ENCODE assay signal across 8 cellular contexts in genomic region chr14:102917469-102918211, GRCh38. TPM values are rescaled to one million over a fixed set of nuclear protein-coding genes. Genes with fewer than 3 reads are reported as not detected.
DNase-seq lines count a peak whose midpoint lies in the region; ATAC-seq and TF ChIP-seq lines count a peak whose summit lies in the region.

No MANE protein-coding gene starts in this region.

- DNase-seq in D341Med (ENCODE audit: low spot score) (peak; percentile 88), HuH-7.5 (ENCODE audit: low spot score) (peak; percentile 86), WERI-Rb-1 (peak; percentile 77), mammary epithelial cell (no peak), right lobe of liver (peak in 2 of 3 donors; percentile 57 to 64), NCI-H128 (lab: John Stamatoyannopoulos, UW; ENCODE audit: unreplicated experiment) (no peak)
- DNase-seq in stimulated activated CD8-positive, alpha-beta memory T cell treated with anti-CD3 and anti-CD28 coated beads, Interleukin-4, amount 100 ng/mL, for 24 hours (ENCODE audit: low read depth), result peak; percentile 41

- intact Hi-C loops in mammary epithelial cell (cut with micrococcal nuclease) (loop anchor here (1.0 kb wide), 4 partner anchors 142 to 479 kb away; no protein-coding TSS in a partner anchor), right lobe of liver (cut with DNase I) (loop anchor here (5.0 to 10.0 kb wide), 2 partner anchors 143 to 145 kb away; partner anchors contain the start of gene TRAF3 (in 1 of the 2))

- H3K4me1 ChIP-seq in mammary epithelial cell (ENCODE audit: insufficient read depth, low read length) (peaks cover 2% of the 10 kb centered on the region), right lobe of liver (peaks cover 0 to 5% (median under 1%) of the 10 kb centered on the region in 4 donors)

- H3K4me2 ChIP-seq in mammary epithelial cell (ENCODE audit: insufficient read depth, low read depth, low read length), result no peak overlapping the region

- no peak overlapping the region for H3K27ac ChIP-seq in WERI-Rb-1
- H3K27ac ChIP-seq in mammary epithelial cell (ENCODE audit: insufficient read depth, low read depth, low read length), result no peak overlapping the region
- no peak overlapping the region for H3K27ac ChIP-seq in right lobe of liver

- CTCF ChIA-PET in mammary epithelial cell (lab: Charles Lee; ENCODE audit: low non-redundant PET), result interaction anchor here (0.6 kb wide), 1 partner anchor 144 kb away, joined by 3 read pairs; no protein-coding TSS in a partner anchor

- H3K36me3 ChIP-seq in WERI-Rb-1 (no peaks in the 10 kb centered on the region), mammary epithelial cell (ENCODE audit: insufficient read depth, low read length) (no peaks in the 10 kb centered on the region), right lobe of liver (no peaks in the 10 kb centered on the region)

- no peak overlapping the region for H3K9ac ChIP-seq in mammary epithelial cell (ENCODE audit: insufficient read depth, low read length)

- dilution Hi-C loops in mammary epithelial cell (cut with HindIII; ENCODE audit: low sequenced_read_pairs), result no loop called here

- in situ Hi-C loops in mammary epithelial cell (cut with MboI; ENCODE audit: low sequenced_read_pairs in 2 of 2), result no loop called here

- TF ChIP-seq POLR2A in right lobe of liver (IDR thresholded peaks at IDR 0.05), result no peak

- no peak overlapping the region for H2AFZ ChIP-seq in mammary epithelial cell (ENCODE audit: low read depth, low read length)

- WGBS in mammary epithelial cell (ENCODE audit: low coverage, missing lambda C conversion rate), result 43% methylated on average over 12 of the region's 12 CpGs
- WGBS in right lobe of liver (ENCODE audit: insufficient coverage, low coverage, low lambda C conversion rate, missing lambda C conversion rate), result no CpG with 5 or more reads among the region's 12 CpGs

- H3K79me2 ChIP-seq in mammary epithelial cell (ENCODE audit: insufficient read depth, low read length), result no peaks in the 10 kb centered on the region

- H3K9me3 ChIP-seq in WERI-Rb-1 (ENCODE audit: severe bottlenecking) (no peaks in the 10 kb centered on the region), mammary epithelial cell (replicated peaks; ENCODE audit: insufficient read depth, low read length) (no peaks in the 10 kb centered on the region), right lobe of liver (no peaks in the 10 kb centered on the region)

- ATAC-seq in right lobe of liver (peak; percentile 31 to 53 (median 40)), HG03175 (IDR thresholded peaks at IDR 0.05; ENCODE audit: unreplicated experiment) (no peak)

- peak; percentile 87 for TF ChIP-seq CTCF in WERI-Rb-1 (IDR thresholded peaks at IDR 0.05; ENCODE audit: low read depth, low read length)
- peak; percentile 54 to 62 for TF ChIP-seq CTCF in mammary epithelial cell (conservative IDR thresholded peaks at IDR 0.05 in 1 of 2, IDR thresholded peaks at IDR 0.05 in 1 of 2; ENCODE audit: extremely low read depth in 1 of 2, insufficient read depth in 1 of 2, low read depth in 1 of 2, low read length in 2 of 2)
- peak; percentile 58 to 67 (median 63) for TF ChIP-seq CTCF in right lobe of liver (IDR thresholded peaks at IDR 0.05)

- H3K27me3 ChIP-seq in WERI-Rb-1 (ENCODE audit: insufficient read depth, low read depth, severe bottlenecking) (no peaks in the 10 kb centered on the region), mammary epithelial cell (ENCODE audit: insufficient read depth, low read length) (peaks cover 2% of the 10 kb centered on the region), right lobe of liver (no peaks in the 10 kb centered on the region)

- BruUV-seq in mammary epithelial cell (replicated peaks; lab: Mats Ljungman, UMichigan), result no TSS peak

- H3K4me3 ChIP-seq in WERI-Rb-1 (ENCODE audit: low read depth, low read length) (no peak overlapping the region), mammary epithelial cell (replicated peaks in 1 of 3; ENCODE audit: insufficient read depth in 1 of 3, low read depth in 2 of 3, low read length in 3 of 3) (no peak overlapping the region), right lobe of liver (no peak overlapping the region)

- H4K20me1 ChIP-seq in mammary epithelial cell (ENCODE audit: insufficient read depth, low read length), result no peaks in the 10 kb centered on the region

RNA-seq across cellular contexts. Expression of gene AMN, which starts 4.8 kb away (rescaled TPM):
- total RNA-seq in mammary epithelial cell (under 1 TPM in 1 of 2 donors, not detected in 1; 0.64 TPM), right lobe of liver (10 to 100 TPM in 5 of 6 experiments, 1 to 10 TPM in 1; 7.1 to 69.1 (median 28.6) TPM)
- polyA plus RNA-seq in mammary epithelial cell, result not detected
- polyA minus RNA-seq in mammary epithelial cell, result not detected

Comparison
In these comparisons a context has a peak if more than half of its experiments do, and no peak if none do; other contexts are left out.
1. DNase-seq: peak in D341Med (single experiment), HuH-7.5 (single experiment), WERI-Rb-1 (single experiment), right lobe of liver (2 of 3) and stimulated activated CD8-positive, alpha-beta memory T cell treated with anti-CD3 and anti-CD28 coated beads, Interleukin-4, amount 100 ng/mL, for 24 hours (single experiment); none in mammary epithelial cell (single experiment) and NCI-H128 (single experiment).
2. RNA of gene AMN, which starts 4.8 kb away (total RNA-seq): 7.1 to 69.1 TPM in right lobe of liver; 0.64 TPM in mammary epithelial cell; every median in the first group is over 4 times any median in the second.
3. Peak in every context shown above with its lines, with median percentiles within 50 percentile points of each other: CTCF ChIP-seq.